ENCODE assay signal across 1 cellular context in genomic region chr7:26176696-26177095, GRCh38. TPM values are rescaled to one million over a fixed set of nuclear protein-coding genes. Genes with fewer than 3 reads are reported as not detected.
"Had no signal": no experiment of that assay in that cellular context is flagged by ENCODE, and none has a peak within 500 bp of the region (broad histone marks: within the 10 kb centered on the region; RNA-seq: fewer than 3 reads in every experiment).

No MANE protein-coding gene starts in this region.

RNA-seq across cellular contexts. Expression of gene NFE2L3, which starts 24.7 kb away (rescaled TPM):
- total RNA-seq: SJCRH30 had no signal
